1 cellular context compared by ENCODE assay signal in genomic region chr4:137693641-137694040, GRCh38.
TF ChIP-seq lines count a peak whose summit lies in the region.

No MANE protein-coding gene starts in this region.

TF ChIP-seq in WTC11, 78 proteins besides CTCF, POLR2A, EP300 and RAD21 (continued from another document):
- TF ChIP-seq, protein P1, sequence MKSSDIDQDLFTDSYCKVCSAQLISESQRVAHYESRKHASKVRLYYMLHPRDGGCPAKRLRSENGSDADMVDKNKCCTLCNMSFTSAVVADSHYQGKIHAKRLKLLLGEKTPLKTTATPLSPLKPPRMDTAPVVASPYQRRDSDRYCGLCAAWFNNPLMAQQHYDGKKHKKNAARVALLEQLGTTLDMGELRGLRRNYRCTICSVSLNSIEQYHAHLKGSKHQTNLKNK (CRISPR knock-in tag; IDR thresholded peaks at IDR 0.05), result no peak
